Comparison of ENCODE assay signal across 8 cellular contexts in genomic region chr5:159987031-159987674, GRCh38. TPM values are rescaled to one million over a fixed set of nuclear protein-coding genes. Genes with fewer than 3 reads are reported as not detected.
DNase-seq lines count a peak whose midpoint lies in the region; ATAC-seq and TF ChIP-seq lines count a peak whose summit lies in the region.

No MANE protein-coding gene starts in this region.

- ATAC-seq in GM21423 (IDR thresholded peaks at IDR 0.05; ENCODE audit: unreplicated experiment) (peak; percentile 85), esophagus mucosa (peak; percentile 92)

- H4K20me1 ChIP-seq in OCI-LY1 (ENCODE audit: insufficient read depth, low read length), result no peaks in the 10 kb centered on the region

- peak; percentile 81 for TF ChIP-seq CTCF in OCI-LY1 (IDR thresholded peaks at IDR 0.05; ENCODE audit: low read length)

- no peak overlapping the region for H3K27ac ChIP-seq in HUES6 (ENCODE audit: low read depth, low read length)
- no peak overlapping the region for H3K27ac ChIP-seq in OCI-LY1 (ENCODE audit: low read depth, low read length, poor library complexity, severe bottlenecking)
- H3K27ac ChIP-seq in muscle layer of colon (ENCODE audit: low read depth, low read length), result no peak overlapping the region

- H3K4me3 ChIP-seq in HUES6 (ENCODE audit: low read depth, low read length), result peak overlapping the region; percentile 55
- H3K4me3 ChIP-seq in OCI-LY1 (ENCODE audit: low read depth, low read length, poor library complexity, severe bottlenecking), result peak overlapping the region; percentile 48
- H3K4me3 ChIP-seq in muscle layer of colon (ENCODE audit: low read depth in 1 of 2, low read length in 2 of 2), result peak overlapping the region; percentile 42 to 50

- H3K9me3 ChIP-seq in HUES6 (ENCODE audit: control insufficient read depth, insufficient read depth, low read depth, low read length), result no peaks in the 10 kb centered on the region
- H3K9me3 ChIP-seq in OCI-LY1 (ENCODE audit: low read length), result no peaks in the 10 kb centered on the region
- H3K9me3 ChIP-seq in muscle layer of colon (ENCODE audit: low read length), result no peaks in the 10 kb centered on the region

- H2AFZ ChIP-seq in OCI-LY1 (ENCODE audit: low read length), result no peak overlapping the region

- H3K79me2 ChIP-seq in OCI-LY1 (ENCODE audit: insufficient read depth, low read length), result no peaks in the 10 kb centered on the region

- peak overlapping the region; percentile 8 for H3K9ac ChIP-seq in HUES6 (ENCODE audit: low read length)
- no peak overlapping the region; the same call in 1 of the 2 replicates for H3K9ac ChIP-seq in OCI-LY1 (ENCODE audit: low read length)
- no peak overlapping the region for H3K9ac ChIP-seq in muscle layer of colon (ENCODE audit: low read length)

- peak overlapping the region; percentile 66 for H3K4me2 ChIP-seq in OCI-LY1 (ENCODE audit: low read length)

- no peaks in the 10 kb centered on the region for H3K9me2 ChIP-seq in OCI-LY1 (ENCODE audit: low read depth, low read length)

- H3F3A ChIP-seq in OCI-LY1 (ENCODE audit: insufficient read depth, low read length), result no peaks in the 10 kb centered on the region

- H3K36me3 ChIP-seq in HUES6 (ENCODE audit: control insufficient read depth, insufficient read depth, low read length) (no peaks in the 10 kb centered on the region), OCI-LY1 (ENCODE audit: insufficient read depth, low read length) (no peaks in the 10 kb centered on the region), muscle layer of colon (ENCODE audit: insufficient read depth, low read length) (no peaks in the 10 kb centered on the region)

- DNase-seq in COR-L47 (lab: John Stamatoyannopoulos, UW), result peak; percentile 91
- DNase-seq in activated T-cell treated with anti-CD3 and anti-CD28 coated beads for 4 hours, result peak; percentile 61
- DNase-seq in stimulated activated CD8-positive, alpha-beta memory T cell treated with anti-CD3 and anti-CD28 coated beads, Interleukin-4, amount 100 ng/mL, for 48 hours, result peak; percentile 83

- H3K27me3 ChIP-seq in HUES6 (ENCODE audit: control insufficient read depth, insufficient read depth, low read length) (peaks cover 48% of the 10 kb centered on the region), OCI-LY1 (ENCODE audit: insufficient read depth, low read length) (no peaks in the 10 kb centered on the region; the same call in 1 of the 2 replicates), muscle layer of colon (ENCODE audit: control insufficient read depth in 1 of 2, insufficient read depth in 2 of 2, low read length in 2 of 2) (peaks cover 0 to 14% of the 10 kb centered on the region in 2 donors)

- peaks cover 4% of the 10 kb centered on the region; the same call in 1 of the 2 replicates for H3K4me1 ChIP-seq in HUES6 (ENCODE audit: control insufficient read depth, insufficient read depth, low read length)
- H3K4me1 ChIP-seq in OCI-LY1 (ENCODE audit: insufficient read depth, low read length, severe bottlenecking), result peaks cover 12% of the 10 kb centered on the region
- no peaks in the 10 kb centered on the region for H3K4me1 ChIP-seq in muscle layer of colon (ENCODE audit: insufficient read depth, low read length)

RNA-seq across cellular contexts. Expression of gene TTC1, which starts 21.8 kb away (rescaled TPM):
- 37.0 TPM for total RNA-seq in esophagus mucosa
